Comparison of ENCODE assay signal across 1 cellular context in genomic region chr1:54835970-54836369, GRCh38.
TF ChIP-seq lines count a peak whose summit lies in the region.

No MANE protein-coding gene starts in this region.

TF ChIP-seq in HepG2, 621 proteins besides CTCF, POLR2A, EP300 and RAD21:
- TF ChIP-seq FOXA3 (CRISPR knock-in tag; IDR thresholded peaks at IDR 0.05) (peak; percentile 22; the same call in 1 of the 2 replicates), ZIK1 (CRISPR knock-in tag; IDR thresholded peaks at IDR 0.05; ENCODE audit: borderline replicate concordance, low read depth) (no peak), RNF2 (conservative IDR thresholded peaks at IDR 0.05; ENCODE audit: low read depth) (no peak), FOXA1 (IDR thresholded peaks at IDR 0.05) (no peak), FOXA1 (CRISPR knock-in tag; IDR thresholded peaks at IDR 0.05) (0 out of 2 replicates have a peak, but pooled peaks have one; percentile 21), HNF1A (IDR thresholded peaks at IDR 0.05; ENCODE audit: low read depth) (no peak), HNF1A (CRISPR knock-in tag; IDR thresholded peaks at IDR 0.05; ENCODE audit: borderline replicate concordance) (no peak), HNRNPL (IDR thresholded peaks at IDR 0.05; ENCODE audit: low read depth, low read length) (no peak), ZNF20 (CRISPR knock-in tag; IDR thresholded peaks at IDR 0.05) (no peak)
